Comparison of ENCODE assay signal across 1 cellular context in the genomic region with DNA sequence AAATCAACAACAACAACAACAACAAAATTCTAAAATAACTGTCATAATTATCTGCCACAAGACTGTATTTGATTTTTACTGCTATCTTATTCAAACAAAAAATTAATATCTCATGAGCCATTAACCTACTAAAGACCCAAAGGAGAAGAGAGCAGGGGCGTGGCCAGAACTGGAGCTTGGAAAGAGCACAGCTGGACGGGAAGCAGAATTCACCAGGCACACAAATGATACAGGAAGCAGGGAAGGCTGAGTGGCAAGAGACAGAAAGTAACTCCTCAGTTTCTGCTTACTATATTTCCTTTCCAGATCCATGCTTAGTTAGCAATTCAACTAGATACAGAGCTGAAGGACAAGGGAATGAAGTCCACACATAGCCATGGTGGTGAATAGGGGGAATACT.
TF ChIP-seq lines count a peak whose summit lies in the region.

No MANE protein-coding gene starts in this region.

TF ChIP-seq in IMR-90, 13 proteins besides CTCF, POLR2A, EP300 and RAD21:
- TF ChIP-seq, protein P1, sequence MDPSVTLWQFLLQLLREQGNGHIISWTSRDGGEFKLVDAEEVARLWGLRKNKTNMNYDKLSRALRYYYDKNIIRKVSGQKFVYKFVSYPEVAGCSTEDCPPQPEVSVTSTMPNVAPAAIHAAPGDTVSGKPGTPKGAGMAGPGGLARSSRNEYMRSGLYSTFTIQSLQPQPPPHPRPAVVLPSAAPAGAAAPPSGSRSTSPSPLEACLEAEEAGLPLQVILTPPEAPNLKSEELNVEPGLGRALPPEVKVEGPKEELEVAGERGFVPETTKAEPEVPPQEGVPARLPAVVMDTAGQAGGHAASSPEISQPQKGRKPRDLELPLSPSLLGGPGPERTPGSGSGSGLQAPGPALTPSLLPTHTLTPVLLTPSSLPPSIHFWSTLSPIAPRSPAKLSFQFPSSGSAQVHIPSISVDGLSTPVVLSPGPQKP (IDR thresholded peaks at IDR 0.05; ENCODE audit: borderline replicate concordance, low read depth, low read length) = no peak
- TF ChIP-seq, protein P2, sequence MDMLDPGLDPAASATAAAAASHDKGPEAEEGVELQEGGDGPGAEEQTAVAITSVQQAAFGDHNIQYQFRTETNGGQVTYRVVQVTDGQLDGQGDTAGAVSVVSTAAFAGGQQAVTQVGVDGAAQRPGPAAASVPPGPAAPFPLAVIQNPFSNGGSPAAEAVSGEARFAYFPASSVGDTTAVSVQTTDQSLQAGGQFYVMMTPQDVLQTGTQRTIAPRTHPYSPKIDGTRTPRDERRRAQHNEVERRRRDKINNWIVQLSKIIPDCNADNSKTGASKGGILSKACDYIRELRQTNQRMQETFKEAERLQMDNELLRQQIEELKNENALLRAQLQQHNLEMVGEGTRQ (IDR thresholded peaks at IDR 0.05; ENCODE audit: low read depth, low read length) = no peak
- TF ChIP-seq FOS (IDR thresholded peaks at IDR 0.05; ENCODE audit: low read depth, low read length) = no peak
- no peak for TF ChIP-seq MAFK (IDR thresholded peaks at IDR 0.05; ENCODE audit: low read depth, low read length)
- no peak for TF ChIP-seq RFX5 (IDR thresholded peaks at IDR 0.05; ENCODE audit: low read depth, low read length)
- no peak for TF ChIP-seq RCOR1 (IDR thresholded peaks at IDR 0.05; ENCODE audit: insufficient replicate concordance, low read length)
- no peak for TF ChIP-seq MXI1 (IDR thresholded peaks at IDR 0.05; ENCODE audit: borderline replicate concordance, low read depth, low read length)
- TF ChIP-seq SMC3 (IDR thresholded peaks at IDR 0.05; ENCODE audit: low read depth, low read length) = no peak
- TF ChIP-seq CHD1 (IDR thresholded peaks at IDR 0.05; ENCODE audit: low read depth, low read length) = no peak
- TF ChIP-seq NFE2L2 (IDR thresholded peaks at IDR 0.05; ENCODE audit: low read depth, low read length) = no peak
- no peak for TF ChIP-seq CEBPB (IDR thresholded peaks at IDR 0.05; ENCODE audit: low read depth, low read length)
